ENCODE assay signal across 8 cellular contexts in genomic region chr6:28865551-28866341, GRCh38. TPM values are rescaled to one million over a fixed set of nuclear protein-coding genes. Genes with fewer than 3 reads are reported as not detected.
DNase-seq lines count a peak whose midpoint lies in the region; ATAC-seq and TF ChIP-seq lines count a peak whose summit lies in the region.
"Not testable (repeated sequence)": the region's sequence is repeated elsewhere in the genome, so short reads cannot be mapped to it uniquely, and the experiment has no call there.

No MANE protein-coding gene starts in this region.

- not testable (repeated sequence) for H3K36me3 ChIP-seq in BLaER1

- peak overlapping the region; percentile 78 for H3K4me3 Mint-ChIP-seq in activated naive CD4-positive, alpha-beta T cell treated with anti-CD3 and anti-CD28 coated beads, Interleukin-2, amount 10 ng/mL, durations not matched to agents 7 days and 5 days
- H3K4me3 Mint-ChIP-seq in naive B cell: peak overlapping the region; percentile 85 to 95 (median 92)

- CTCF ChIA-PET in activated naive CD4-positive, alpha-beta T cell treated with anti-CD3 and anti-CD28 coated beads, Interleukin-2, amount 10 ng/mL, durations not matched to agents 7 days and 5 days (lab: Charles Lee): interaction anchor here (0.7 to 1.2 kb wide), 4 partner anchors 17 to 150 kb away, joined by 3 to 7 read pairs (median 3); partner anchors contain the start of gene TRIM27

- H4K20me1 ChIP-seq in BLaER1: not testable (repeated sequence)

- not testable (repeated sequence) for H3K27me3 ChIP-seq in BLaER1

- H3K9ac ChIP-seq in BLaER1: peak overlapping the region; percentile 81

- H3K27me3 Mint-ChIP-seq in activated naive CD4-positive, alpha-beta T cell treated with anti-CD3 and anti-CD28 coated beads, Interleukin-2, amount 10 ng/mL, durations not matched to agents 7 days and 5 days: peaks cover 21% of the 10 kb centered on the region
- H3K27me3 Mint-ChIP-seq in naive B cell: peaks cover 0 to 12% (median 10%) of the 10 kb centered on the region in 3 donors

- not testable (repeated sequence) for H3K9me3 Mint-ChIP-seq in activated naive CD4-positive, alpha-beta T cell treated with anti-CD3 and anti-CD28 coated beads, Interleukin-2, amount 10 ng/mL, durations not matched to agents 7 days and 5 days
- peaks cover 7 to 35% (median 26%) of the 10 kb centered on the region in 7 donors for H3K9me3 Mint-ChIP-seq in naive B cell

- peak overlapping the region; percentile 85 for H3K4me2 ChIP-seq in BLaER1

- not testable (repeated sequence) for DNase-seq in HFF-Myc (ENCODE audit: extremely low read depth, low read depth); fibroblast of pulmonary artery (ENCODE audit: low read depth)
- DNase-seq in NCI-H2227 treated with DMSO at 0.1 percent for 48 hours (lab: John Stamatoyannopoulos, UW) (peak; percentile 25), T-helper 22 cell (ENCODE audit: low read depth) (peak; percentile 39), naive B cell (peak; percentile 25)
- peak; percentile 61 for DNase-seq in activated naive CD4-positive, alpha-beta T cell treated with anti-CD3 and anti-CD28 coated beads, Interleukin-2, amount 10 ng/mL, durations not matched to agents 7 days and 5 days
- DNase-seq in stimulated activated CD8-positive, alpha-beta memory T cell treated with anti-CD3 and anti-CD28 coated beads, Interleukin-12 subunit alpha, Interleukin-12 subunit beta, amount 100 ng/mL, for 1 hour (ENCODE audit: low read depth): peak; percentile 13

- H3K36me3 Mint-ChIP-seq in activated naive CD4-positive, alpha-beta T cell treated with anti-CD3 and anti-CD28 coated beads, Interleukin-2, amount 10 ng/mL, durations not matched to agents 7 days and 5 days: peaks cover 12% of the 10 kb centered on the region
- peaks cover 9 to 19% of the 10 kb centered on the region in 2 donors for H3K36me3 Mint-ChIP-seq in naive B cell

- peak; percentile 17 to 26 for ATAC-seq in naive B cell (ENCODE audit: low read depth in 2 of 2)

- H3K4me3 ChIP-seq in BLaER1 (peak overlapping the region; percentile 74), HFF-Myc (replicated peaks; ENCODE audit: low read depth, low read length) (peak overlapping the region; percentile 50), fibroblast of pulmonary artery (replicated peaks; ENCODE audit: low read depth, low read length) (peak overlapping the region; percentile 65)

- H3K27ac ChIP-seq in BLaER1: peak overlapping the region; percentile 89

- H3K4me1 ChIP-seq in BLaER1: peaks cover 34% of the 10 kb centered on the region

- peak overlapping the region; percentile 94 for H3K27ac Mint-ChIP-seq in activated naive CD4-positive, alpha-beta T cell treated with anti-CD3 and anti-CD28 coated beads, Interleukin-2, amount 10 ng/mL, durations not matched to agents 7 days and 5 days
- peak overlapping the region in 5 of 6 donors; percentile 51 to 85 (median 80) for H3K27ac Mint-ChIP-seq in naive B cell

- H3K4me1 Mint-ChIP-seq in activated naive CD4-positive, alpha-beta T cell treated with anti-CD3 and anti-CD28 coated beads, Interleukin-2, amount 10 ng/mL, durations not matched to agents 7 days and 5 days: peaks cover 48% of the 10 kb centered on the region
- peaks cover 21 to 47% (median 24%) of the 10 kb centered on the region in 3 donors for H3K4me1 Mint-ChIP-seq in naive B cell

- not testable (repeated sequence) for TF ChIP-seq CTCF in HFF-Myc (IDR thresholded peaks at IDR 0.05; ENCODE audit: low read depth, low read length, missing control alignments); fibroblast of pulmonary artery (IDR thresholded peaks at IDR 0.05; ENCODE audit: low read length, missing control alignments)

- H3K9me3 ChIP-seq in BLaER1: not testable (repeated sequence)

RNA-seq across cellular contexts. Expression of gene TRIM27, which starts 58.0 kb away (rescaled TPM):
- polyA plus RNA-seq in naive B cell (ENCODE audit: low read depth in 6 of 6): 10 to 100 TPM; 39.8 to 67.0 (median 54.1) TPM
